ENCODE assay signal across 15 cellular contexts in genomic region chr9:120474579-120475243, GRCh38.
A peak's percentile ranks its signal among the peaks of the same experiment; 100 is the strongest.
DNase-seq lines count a peak whose midpoint lies in the region; ATAC-seq and TF ChIP-seq lines count a peak whose summit lies in the region.
"Had no signal": no experiment of that assay in that cellular context is flagged by ENCODE, and none has a peak within 500 bp of the region (broad histone marks: within the 10 kb centered on the region; RNA-seq: fewer than 3 reads in every experiment).

No MANE protein-coding gene starts in this region.

- intact Hi-C loops in left lung (cut with DNase I), result no loop called here

- DNase-seq in CD1c-positive myeloid dendritic cell (ENCODE audit: extremely low spot score), result peak; percentile 12
- DNase-seq in KBM-7, result peak; percentile 45
- DNase-seq in coronary artery (ENCODE audit: low spot score), result no peak
- DNase-seq in neural progenitor cell (ENCODE audit: low spot score), result no peak
- no peak for DNase-seq in HUDEP-2 (lab: John Stamatoyannopoulos, UW; ENCODE audit: unreplicated experiment in 76 of 76)
- no peak for DNase-seq in kidney glomerular epithelial cell (lab: John Stamatoyannopoulos, UW)
- no peak for DNase-seq in left lung
- no peak for DNase-seq in activated CD4-positive, alpha-beta T cell treated with anti-CD3 and anti-CD28 coated beads for 1 hour
- DNase-seq: activated CD4-positive, alpha-beta T cell treated with anti-CD3 and anti-CD28 coated beads for 4 hours; NCI-H1436; SIG-M5 had no signal

- in situ Hi-C loops in KBM-7 (cut with MboI; ENCODE audit: low pct_unique_long_range_greater_than_20kb, low sequenced_read_pairs), result no loop called here

- TF ChIP-seq CTCF in coronary artery (IDR thresholded peaks at IDR 0.05) (no peak), neural progenitor cell (IDR thresholded peaks at IDR 0.05) (no peak), left lung (IDR thresholded peaks at IDR 0.05) (no peak)

- H3K9me3 ChIP-seq in neural progenitor cell (ENCODE audit: low read depth) (no peaks in the 10 kb centered on the region), left lung (no peaks in the 10 kb centered on the region)
- H3K9me3 ChIP-seq: HAP-1, thoracic aorta had no signal

- no peak overlapping the region for H2AFZ ChIP-seq in neural progenitor cell (replicated peaks)

- H3K4me3 ChIP-seq in coronary artery (no peak overlapping the region), neural progenitor cell (no peak overlapping the region), left lung (no peak overlapping the region)
- H3K4me3 ChIP-seq: dorsolateral prefrontal cortex, HAP-1, thoracic aorta had no signal

- no peaks in the 10 kb centered on the region for H3K9me3 Mint-ChIP-seq in neural progenitor cell
- H3K9me3 Mint-ChIP-seq: activated naive CD4-positive, alpha-beta T cell treated with anti-CD3 and anti-CD28 coated beads, Interleukin-2, amount 50 U/mL, for 24 hours had no signal

- H4K20me1 ChIP-seq in neural progenitor cell (ENCODE audit: low read depth), result no peaks in the 10 kb centered on the region

- ATAC-seq in left lung, result no peak

- no peaks in the 10 kb centered on the region for H3K27me3 ChIP-seq in neural progenitor cell
- no peaks in the 10 kb centered on the region for H3K27me3 ChIP-seq in left lung
- H3K27me3 ChIP-seq: dorsolateral prefrontal cortex had no signal

- H3K79me2 ChIP-seq in neural progenitor cell (ENCODE audit: low read depth), result no peaks in the 10 kb centered on the region

- H3F3A ChIP-seq in neural progenitor cell (ENCODE audit: low read depth), result peaks cover 7% of the 10 kb centered on the region

- no peak overlapping the region for H3K4me2 ChIP-seq in neural progenitor cell

- peaks cover 25% of the 10 kb centered on the region for H3K36me3 Mint-ChIP-seq in neural progenitor cell

- H3K36me3 ChIP-seq in neural progenitor cell (peaks cover 5% of the 10 kb centered on the region), left lung (peaks cover 0 to 21% of the 10 kb centered on the region in 2 donors)

- no peak overlapping the region for H3K9ac ChIP-seq in neural progenitor cell

- H3K4me1 ChIP-seq in neural progenitor cell (no peaks in the 10 kb centered on the region), left lung (peaks cover 0 to 42% of the 10 kb centered on the region in 2 donors)

- H3K27me3 Mint-ChIP-seq in neural progenitor cell (ENCODE audit: insufficient read depth, low read depth), result no peaks in the 10 kb centered on the region
- H3K27me3 Mint-ChIP-seq: activated naive CD4-positive, alpha-beta T cell treated with anti-CD3 and anti-CD28 coated beads, Interleukin-2, amount 50 U/mL, for 24 hours had no signal

- H3K27ac Mint-ChIP-seq in neural progenitor cell, result peak overlapping the region; percentile 46
- H3K27ac Mint-ChIP-seq: activated naive CD4-positive, alpha-beta T cell treated with anti-CD3 and anti-CD28 coated beads, Interleukin-2, amount 50 U/mL, for 24 hours had no signal

- H3K4me3 Mint-ChIP-seq in neural progenitor cell, result no peak overlapping the region
- H3K4me3 Mint-ChIP-seq: activated naive CD4-positive, alpha-beta T cell treated with anti-CD3 and anti-CD28 coated beads, Interleukin-2, amount 50 U/mL, for 24 hours had no signal

- H3K4me1 Mint-ChIP-seq in neural progenitor cell, result no peaks in the 10 kb centered on the region
- H3K4me1 Mint-ChIP-seq: activated naive CD4-positive, alpha-beta T cell treated with anti-CD3 and anti-CD28 coated beads, Interleukin-2, amount 50 U/mL, for 24 hours had no signal

- H3K27ac ChIP-seq in coronary artery, result peak overlapping the region; percentile 23 to 63
- H3K27ac ChIP-seq in neural progenitor cell, result no peak overlapping the region
- H3K27ac ChIP-seq in left lung, result peak overlapping the region in 1 of 2 donors; percentile 72

Comparison
In these comparisons a context has a peak if more than half of its experiments do, and no peak if none do; other contexts are left out.
1. DNase-seq: peak in CD1c-positive myeloid dendritic cell (single experiment) and KBM-7 (single experiment); none in coronary artery (single experiment), neural progenitor cell (single experiment), HUDEP-2 (0 of 76), kidney glomerular epithelial cell (single experiment), left lung (0 of 2) and activated CD4-positive, alpha-beta T cell treated with anti-CD3 and anti-CD28 coated beads for 1 hour (single experiment).